18 cellular contexts compared by ENCODE assay signal in the genomic region with DNA sequence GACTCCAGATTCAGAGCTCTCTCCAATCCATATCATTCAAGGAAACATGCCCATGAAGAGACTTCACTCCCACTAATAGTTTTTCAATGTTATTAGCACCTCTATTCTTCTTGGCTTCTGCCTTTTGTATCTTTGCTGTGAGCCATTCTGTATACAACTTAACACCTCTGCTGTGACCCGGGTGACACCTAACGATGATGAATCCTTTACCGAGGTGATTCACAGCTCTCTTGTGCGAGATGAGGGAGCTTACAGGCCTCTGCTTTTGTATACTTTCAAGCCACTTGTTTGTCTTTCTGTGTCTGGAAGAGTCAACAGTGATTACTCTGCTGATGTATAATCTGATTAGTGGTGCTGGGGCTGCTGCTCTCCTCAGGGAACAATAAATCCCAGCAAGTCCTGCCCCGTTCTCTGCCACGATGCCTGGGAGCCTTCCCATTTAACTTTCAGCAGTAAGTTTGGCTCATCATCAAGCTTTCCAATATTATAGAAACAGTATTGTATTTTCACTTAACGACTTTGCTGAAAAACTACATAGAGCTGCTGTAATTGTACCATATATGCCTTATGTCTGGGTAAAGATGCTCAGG.
DNase-seq lines count a peak whose midpoint lies in the region; ATAC-seq and TF ChIP-seq lines count a peak whose summit lies in the region.
"Had no signal": no experiment of that assay in that cellular context is flagged by ENCODE, and none has a peak within 500 bp of the region (broad histone marks: within the 10 kb centered on the region; RNA-seq: fewer than 3 reads in every experiment).

No MANE protein-coding gene starts in this region.

- no peak overlapping the region for H3K4me3 Mint-ChIP-seq in natural killer cell
- H3K4me3 Mint-ChIP-seq in natural killer cell treated with Interleukin-12 subunit alpha and Interleukin-12 subunit beta and Interleukin-15 and Interleukin-18, amount 100 ng/mL, for 72 hours = no peak overlapping the region
- no peak overlapping the region for H3K4me3 Mint-ChIP-seq in stimulated activated effector memory CD8-positive, alpha-beta T cell treated with anti-CD3 and anti-CD28 coated beads, Interleukin-12 subunit alpha, Interleukin-12 subunit beta, amount 100 ng/mL, for 72 hours
- H3K4me3 Mint-ChIP-seq: CD4-positive, alpha-beta memory T cell; nephron had no signal

- intact Hi-C loops in natural killer cell (cut with micrococcal nuclease) (no loop called here), head of caudate nucleus (cut with DNase I) (no loop called here)

- H3K27me3 Mint-ChIP-seq in natural killer cell (ENCODE audit: low read depth in 2 of 2) = peaks cover 0 to 3% of the 10 kb centered on the region in 2 donors
- H3K27me3 Mint-ChIP-seq in natural killer cell treated with Interleukin-12 subunit alpha and Interleukin-12 subunit beta and Interleukin-15 and Interleukin-18, amount 100 ng/mL, for 72 hours = no peaks in the 10 kb centered on the region
- H3K27me3 Mint-ChIP-seq: CD4-positive, alpha-beta memory T cell had no signal

- H3K4me1 Mint-ChIP-seq in natural killer cell = no peaks in the 10 kb centered on the region
- peaks cover 2 to 5% of the 10 kb centered on the region in 2 donors for H3K4me1 Mint-ChIP-seq in natural killer cell treated with Interleukin-12 subunit alpha and Interleukin-12 subunit beta and Interleukin-15 and Interleukin-18, amount 100 ng/mL, for 72 hours (ENCODE audit: low read depth in 2 of 2)
- peaks cover 4% of the 10 kb centered on the region for H3K4me1 Mint-ChIP-seq in stimulated activated effector memory CD8-positive, alpha-beta T cell treated with anti-CD3 and anti-CD28 coated beads, Interleukin-12 subunit alpha, Interleukin-12 subunit beta, amount 100 ng/mL, for 72 hours
- H3K4me1 Mint-ChIP-seq: CD4-positive, alpha-beta memory T cell had no signal

- no peaks in the 10 kb centered on the region for H3K9me3 Mint-ChIP-seq in natural killer cell
- no peaks in the 10 kb centered on the region for H3K9me3 Mint-ChIP-seq in natural killer cell treated with Interleukin-12 subunit alpha and Interleukin-12 subunit beta and Interleukin-15 and Interleukin-18, amount 100 ng/mL, for 72 hours
- no peaks in the 10 kb centered on the region for H3K9me3 Mint-ChIP-seq in stimulated activated effector memory CD8-positive, alpha-beta T cell treated with anti-CD3 and anti-CD28 coated beads, Interleukin-12 subunit alpha, Interleukin-12 subunit beta, amount 100 ng/mL, for 72 hours
- H3K9me3 Mint-ChIP-seq: CD4-positive, alpha-beta memory T cell had no signal

- ATAC-seq in natural killer cell (peak; percentile 61 to 78 (median 71)), HG03196 (IDR thresholded peaks at IDR 0.05; ENCODE audit: unreplicated experiment) (no peak)
- no peak for ATAC-seq in natural killer cell treated with Interleukin-12 subunit alpha and Interleukin-12 subunit beta and Interleukin-15 and Interleukin-18, amount 100 ng/mL, for 72 hours
- ATAC-seq in stimulated activated effector memory CD8-positive, alpha-beta T cell treated with anti-CD3 and anti-CD28 coated beads, Interleukin-12 subunit alpha, Interleukin-12 subunit beta, amount 100 ng/mL, for 72 hours = peak; percentile 85

- no peak for TF ChIP-seq CTCF in natural killer cell (IDR thresholded peaks at IDR 0.05)

- no peaks in the 10 kb centered on the region for H3K36me3 Mint-ChIP-seq in natural killer cell
- H3K36me3 Mint-ChIP-seq in natural killer cell treated with Interleukin-12 subunit alpha and Interleukin-12 subunit beta and Interleukin-15 and Interleukin-18, amount 100 ng/mL, for 72 hours = no peaks in the 10 kb centered on the region
- no peaks in the 10 kb centered on the region for H3K36me3 Mint-ChIP-seq in stimulated activated effector memory CD8-positive, alpha-beta T cell treated with anti-CD3 and anti-CD28 coated beads, Interleukin-12 subunit alpha, Interleukin-12 subunit beta, amount 100 ng/mL, for 72 hours
- H3K36me3 Mint-ChIP-seq: CD4-positive, alpha-beta memory T cell had no signal

- DNase-seq in natural killer cell (no peak), NCI-H524 treated with DMSO at 0.1 percent for 48 hours (lab: John Stamatoyannopoulos, UW) (peak; percentile 27), ecto neural progenitor cell (ENCODE audit: low spot score) (peak; percentile 58), HuH-7 (ENCODE audit: low spot score) (no peak), head of caudate nucleus (no peak)
- no peak for DNase-seq in natural killer cell treated with Interleukin-12 subunit alpha and Interleukin-12 subunit beta and Interleukin-15 and Interleukin-18, amount 100 ng/mL, for 72 hours (ENCODE audit: low spot score)
- no peak for DNase-seq in stimulated activated effector memory CD8-positive, alpha-beta T cell treated with anti-CD3 and anti-CD28 coated beads, Interleukin-12 subunit alpha, Interleukin-12 subunit beta, amount 100 ng/mL, for 72 hours (ENCODE audit: low spot score in 2 of 2)
- DNase-seq: activated CD4-positive, alpha-beta T cell treated with anti-CD3 and anti-CD28 coated beads for 4 hours; activated CD8-positive, alpha-beta memory T cell treated with anti-CD3 and anti-CD28 coated beads, Interleukin-2, amount 50 U/mL, for 48 hours; activated gamma-delta T cell treated with Interleukin-2 at 50 U/mL for 16 hours; CD4-positive, alpha-beta memory T cell; foreskin melanocyte; Karpas-422; SJCRH30; T-helper 9 cell; uterus had no signal

- H3K27ac Mint-ChIP-seq in natural killer cell = no peak overlapping the region
- no peak overlapping the region for H3K27ac Mint-ChIP-seq in natural killer cell treated with Interleukin-12 subunit alpha and Interleukin-12 subunit beta and Interleukin-15 and Interleukin-18, amount 100 ng/mL, for 72 hours
- no peak overlapping the region for H3K27ac Mint-ChIP-seq in stimulated activated effector memory CD8-positive, alpha-beta T cell treated with anti-CD3 and anti-CD28 coated beads, Interleukin-12 subunit alpha, Interleukin-12 subunit beta, amount 100 ng/mL, for 72 hours
- H3K27ac Mint-ChIP-seq: CD4-positive, alpha-beta memory T cell; nephron had no signal

Comparison
In these comparisons a context has a peak if more than half of its experiments do, and no peak if none do; other contexts are left out.
1. ATAC-seq: peak in natural killer cell (3 of 3) and stimulated activated effector memory CD8-positive, alpha-beta T cell treated with anti-CD3 and anti-CD28 coated beads, Interleukin-12 subunit alpha, Interleukin-12 subunit beta, amount 100 ng/mL, for 72 hours (single experiment); none in natural killer cell treated with Interleukin-12 subunit alpha and Interleukin-12 subunit beta and Interleukin-15 and Interleukin-18, amount 100 ng/mL, for 72 hours (0 of 2) and HG03196 (single experiment).
2. DNase-seq: peak in NCI-H524 treated with DMSO at 0.1 percent for 48 hours (single experiment) and ecto neural progenitor cell (single experiment); none in natural killer cell (single experiment), natural killer cell treated with Interleukin-12 subunit alpha and Interleukin-12 subunit beta and Interleukin-15 and Interleukin-18, amount 100 ng/mL, for 72 hours (single experiment), stimulated activated effector memory CD8-positive, alpha-beta T cell treated with anti-CD3 and anti-CD28 coated beads, Interleukin-12 subunit alpha, Interleukin-12 subunit beta, amount 100 ng/mL, for 72 hours (0 of 2), HuH-7 (single experiment) and head of caudate nucleus (0 of 42).